9 cellular contexts compared by ENCODE assay signal in the genomic region with DNA sequence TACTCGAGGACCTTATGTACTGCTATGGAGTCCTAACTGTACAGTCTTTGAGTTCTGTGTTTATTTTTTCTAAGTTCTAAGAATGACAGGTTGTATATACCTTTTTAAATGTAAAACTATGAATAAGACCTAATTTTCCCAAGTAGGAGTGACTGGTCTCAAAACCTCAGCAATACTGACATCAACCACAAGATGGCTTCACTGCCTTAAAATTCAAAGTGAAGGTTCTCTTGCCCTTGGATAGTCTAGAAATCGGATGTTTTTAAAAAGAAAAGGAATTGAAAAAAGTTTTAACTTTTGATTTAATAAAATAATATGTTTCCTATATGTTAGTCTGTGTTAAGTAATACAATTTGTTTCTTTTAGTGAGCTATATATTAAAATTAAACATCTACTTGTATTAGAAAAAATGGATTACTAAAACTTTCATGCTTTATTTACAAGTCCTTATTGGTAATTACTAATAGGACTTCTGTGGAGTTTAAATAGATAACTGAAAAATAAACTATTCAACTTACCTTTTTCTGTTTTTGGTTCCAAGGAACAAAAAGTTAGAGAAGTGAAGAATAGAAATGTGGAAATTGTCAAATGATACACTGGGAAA. TPM values are rescaled to one million over a fixed set of nuclear protein-coding genes. Genes with fewer than 3 reads are reported as not detected.
A peak's percentile ranks its signal among the peaks of the same experiment; 100 is the strongest.
DNase-seq lines count a peak whose midpoint lies in the region; ATAC-seq and TF ChIP-seq lines count a peak whose summit lies in the region.
"Had no signal": no experiment of that assay in that cellular context is flagged by ENCODE, and none has a peak within 500 bp of the region (broad histone marks: within the 10 kb centered on the region; RNA-seq: fewer than 3 reads in every experiment).

No MANE protein-coding gene starts in this region.

- H3K9me3 ChIP-seq in HCT116 (ENCODE audit: control insufficient read depth in 1 of 2, insufficient read depth in 1 of 2, low read depth in 1 of 2, low read length in 2 of 2), result no peaks in the 10 kb centered on the region
- H3K9me3 ChIP-seq in stomach, result no peaks in the 10 kb centered on the region

- H3K27ac Mint-ChIP-seq in WTC11, result no peak overlapping the region
- H3K27ac Mint-ChIP-seq: dendritic cell treated with granulocyte-macrophage colony-stimulating factor and Interleukin-4, amounts not matched to agents 40 ng/mL and 50 ng/mL, for 4 days had no signal

- TF ChIP-seq EP300 in stomach (IDR thresholded peaks at IDR 0.05), result no peak

- 28 to 32% (median 31%) methylated on average over 2 of the region's 2 CpGs for WGBS in stomach, 5 donors

- BruUV-seq in HCT116 (replicated peaks; lab: Mats Ljungman, UMichigan), result no TSS peak

- H3K27ac ChIP-seq in HCT116 (ENCODE audit: low read depth, low read length) (no peak overlapping the region), stomach (no peak overlapping the region)

- no peak overlapping the region for H3K4me3 ChIP-seq in HCT116 (replicated peaks in 1 of 2; ENCODE audit: low read depth in 1 of 2, low read length in 2 of 2)
- H3K4me3 ChIP-seq in stomach, result no peak overlapping the region

- peaks cover 9% of the 10 kb centered on the region for H3K4me1 Mint-ChIP-seq in WTC11

- CTCF ChIA-PET in HCT116 (lab: Charles Lee), result interaction anchor here (0.7 to 2.3 kb wide), 6 partner anchors 9 to 1505 kb away, joined by 3 to 9 read pairs (median 4); no protein-coding TSS in a partner anchor
- CTCF ChIA-PET in WTC11 (lab: Charles Lee), result interaction anchor here (0.6 to 2.0 kb wide), 4 partner anchors 9 to 169 kb away, joined by 3 to 11 read pairs (median 4); no protein-coding TSS in a partner anchor

- no peaks in the 10 kb centered on the region for H4K20me1 ChIP-seq in HCT116 (ENCODE audit: insufficient read depth)

- TF ChIP-seq RAD21 in HCT116 (IDR thresholded peaks at IDR 0.05; ENCODE audit: low read depth), result peak; percentile 47; the same call in 1 of the 2 replicates

- H3K27me3 ChIP-seq in HCT116 (ENCODE audit: insufficient read depth, low read length), result no peaks in the 10 kb centered on the region
- H3K27me3 ChIP-seq in stomach, result no peaks in the 10 kb centered on the region

- no peaks in the 10 kb centered on the region for H3K79me2 ChIP-seq in HCT116 (ENCODE audit: insufficient read depth, low read length)

- H3K4me2 ChIP-seq in HCT116 (ENCODE audit: low read length), result no peak overlapping the region

- H2AFZ ChIP-seq in HCT116 (ENCODE audit: low read depth, low read length, poor library complexity, severe bottlenecking), result no peak overlapping the region

- no peak for DNase-seq in Right ventricle myocardium superior
- DNase-seq in cardiac septum (ENCODE audit: low spot score), result no peak
- DNase-seq in HCT116 (ENCODE audit: low read depth, low spot score), result peak; percentile 28
- DNase-seq in NAMALWA (ENCODE audit: low spot score), result peak; percentile 82
- DNase-seq in WTC11 (ENCODE audit: low spot score), result no peak
- DNase-seq in left ventricle myocardium superior, result no peak
- DNase-seq in stomach, result no peak
- no peak for DNase-seq in 8988T

- no peaks in the 10 kb centered on the region for H3K9me2 ChIP-seq in HCT116 (ENCODE audit: insufficient read depth)

- no peak overlapping the region for H3K9ac ChIP-seq in HCT116 (ENCODE audit: low read length)

- ATAC-seq in Right ventricle myocardium superior (ENCODE audit: poor library complexity) (peak; percentile 58), HCT116 (peak; percentile 67), WTC11 (peak; percentile 55), left ventricle myocardium superior (peak; percentile 47)

- TF ChIP-seq CTCF in HCT116 (IDR thresholded peaks at IDR 0.05 in 2 of 3, conservative IDR thresholded peaks at IDR 0.05 in 1 of 3; ENCODE audit: borderline replicate concordance in 1 of 3, insufficient read depth in 1 of 3, low read depth in 2 of 3, low read length in 2 of 3) (peak; percentile 24 to 71 (median 62); a peak in 5 of 6 replicates), WTC11 (IDR thresholded peaks at IDR 0.05) (peak; percentile 61; the same call in 1 of the 2 replicates), stomach (IDR thresholded peaks at IDR 0.05) (peak in 5 of 7 experiments; percentile 48 to 67 (median 60))

- RAD21 ChIA-PET in HCT116 (lab: Charles Lee; ENCODE audit: low non-redundant PET in 1 of 2, low total read pairs in 2 of 2, uncharacterized antibody in 2 of 2, unreplicated experiment in 2 of 2), result interaction anchor here in 1 of 2 experiments (0.5 kb wide), 1 partner anchor 172 kb away, joined by 4 read pairs; no protein-coding TSS in a partner anchor

- no peaks in the 10 kb centered on the region for H3K4me1 ChIP-seq in HCT116 (ENCODE audit: control insufficient read depth in 1 of 2, insufficient read depth in 2 of 2, low read length in 2 of 2)
- H3K4me1 ChIP-seq in stomach, result peaks cover 0 to 8% (median 0%) of the 10 kb centered on the region in 4 donors

- POLR2A ChIA-PET in HCT116 (lab: Charles Lee), result no interaction called here
- POLR2A ChIA-PET in WTC11 (lab: Charles Lee), result no interaction called here

- H3K27me3 Mint-ChIP-seq in WTC11 (ENCODE audit: low read depth), result no peaks in the 10 kb centered on the region
- H3K27me3 Mint-ChIP-seq: dendritic cell treated with granulocyte-macrophage colony-stimulating factor and Interleukin-4, amounts not matched to agents 40 ng/mL and 50 ng/mL, for 4 days had no signal

- no peaks in the 10 kb centered on the region for H3K9me3 Mint-ChIP-seq in WTC11
- H3K9me3 Mint-ChIP-seq: dendritic cell treated with granulocyte-macrophage colony-stimulating factor and Interleukin-4, amounts not matched to agents 40 ng/mL and 50 ng/mL, for 4 days had no signal

- H3K36me3 Mint-ChIP-seq in WTC11, result no peaks in the 10 kb centered on the region

- no peak for TF ChIP-seq POLR2A in HCT116 (IDR thresholded peaks at IDR 0.05; ENCODE audit: borderline replicate concordance, extremely low read depth, insufficient read depth, insufficient read length)
- no peak for TF ChIP-seq POLR2A in stomach (IDR thresholded peaks at IDR 0.05)

- intact Hi-C loops in Right ventricle myocardium superior (cut with DNase I) (no loop called here), cardiac septum (cut with DNase I) (no loop called here), HCT116 (cut with micrococcal nuclease) (no loop called here), left ventricle myocardium superior (cut with micrococcal nuclease) (loop anchor here (10.0 kb wide), 1 partner anchor 284 kb away; the partner anchor contains the start of gene DIAPH3), stomach (cut with DNase I; ENCODE audit: low total_unique reads) (no loop called here)

- H3K4me3 Mint-ChIP-seq in WTC11, result no peak overlapping the region
- H3K4me3 Mint-ChIP-seq: dendritic cell treated with granulocyte-macrophage colony-stimulating factor and Interleukin-4, amounts not matched to agents 40 ng/mL and 50 ng/mL, for 4 days had no signal

- H3K36me3 ChIP-seq in HCT116 (ENCODE audit: control insufficient read depth in 1 of 2, insufficient read depth in 2 of 2, low read length in 2 of 2) (no peaks in the 10 kb centered on the region), stomach (peaks cover 0 to 10% (median 0%) of the 10 kb centered on the region in 4 donors)

TF ChIP-seq in HCT116, 20 proteins besides CTCF, POLR2A, EP300 and RAD21 (continues in another document):
- TF ChIP-seq CBX3 (IDR thresholded peaks at IDR 0.05; ENCODE audit: low read depth) (no peak), EZH2 (IDR thresholded peaks at IDR 0.05) (no peak), SRF (IDR thresholded peaks at IDR 0.05; ENCODE audit: low read depth) (no peak), TCF7L2 (IDR thresholded peaks at IDR 0.05; ENCODE audit: borderline replicate concordance, extremely low read depth, insufficient read depth, insufficient read length) (no peak), EZH2phosphoT487 (IDR thresholded peaks at IDR 0.05; ENCODE audit: borderline replicate concordance) (no peak), SP1 (IDR thresholded peaks at IDR 0.05; ENCODE audit: low read depth) (no peak)

TF ChIP-seq in WTC11, 78 proteins besides CTCF, POLR2A, EP300 and RAD21:
- no peak for TF ChIP-seq SMAD4 (CRISPR knock-in tag; IDR thresholded peaks at IDR 0.05)
- TF ChIP-seq NR2C2 (CRISPR knock-in tag; IDR thresholded peaks at IDR 0.05), result no peak
- TF ChIP-seq NFATC4 (CRISPR knock-in tag; IDR thresholded peaks at IDR 0.05), result no peak

RNA-seq across cellular contexts. Expression of gene TDRD3, which starts 52.0 kb away (rescaled TPM):
- 38.4 TPM for total RNA-seq in Right ventricle myocardium superior
- total RNA-seq in cardiac septum, result 47.8 TPM
- total RNA-seq in HCT116 (2021; ENCODE audit: unreplicated experiment), result 16.9 TPM
- polyA plus RNA-seq in HCT116 (2012), result 4.9 and 6.3 TPM in 2 replicates
- total RNA-seq in WTC11 (2021), result 16.1 to 19.5 TPM (median 16.9 TPM) in 3 replicates
- total RNA-seq in left ventricle myocardium superior, result 43.5 TPM
- 10 to 100 TPM; 12.5 to 67.1 (median 62.2) TPM for total RNA-seq in stomach
- polyA plus RNA-seq in stomach, result 10 to 100 TPM in 2 of 3 donors, 1 to 10 TPM in 1; 9.7 to 19.1 (median 13.8) TPM

Comparison
In these comparisons a context has a peak if more than half of its experiments do, and no peak if none do; other contexts are left out.
1. DNase-seq: peak in HCT116 (single experiment) and NAMALWA (single experiment); none in Right ventricle myocardium superior (single experiment), cardiac septum (single experiment), WTC11 (single experiment), left ventricle myocardium superior (single experiment), stomach (single experiment) and 8988T (single experiment).
2. Peak in every context shown above with its lines, with median percentiles within 50 percentile points of each other: ATAC-seq and CTCF ChIP-seq.